20 cellular contexts compared by ENCODE assay signal in the genomic region with DNA sequence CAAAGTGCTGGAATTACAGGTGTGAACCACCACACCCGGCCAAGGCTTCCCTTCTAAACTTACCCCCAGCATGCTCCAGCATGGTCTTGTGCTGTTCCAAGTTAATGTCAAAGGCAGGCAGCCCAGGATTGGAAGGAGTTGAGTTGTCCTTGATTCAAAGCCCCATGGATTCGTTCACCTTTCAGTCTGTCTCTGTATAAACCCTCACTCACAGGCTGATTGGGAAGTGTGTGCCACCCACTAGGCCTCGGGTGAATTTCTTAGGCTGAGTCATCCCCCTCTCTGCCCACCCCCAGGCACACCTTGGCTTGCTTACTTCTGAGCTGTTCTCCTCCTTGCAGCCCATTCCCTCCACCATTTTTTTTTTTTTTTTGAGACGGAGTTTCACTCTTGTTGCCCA. TPM values are rescaled to one million over a fixed set of nuclear protein-coding genes. Genes with fewer than 3 reads are reported as not detected.
DNase-seq lines count a peak whose midpoint lies in the region; FAIRE-seq and TF ChIP-seq lines count a peak whose summit lies in the region.
"Had no signal": no experiment of that assay in that cellular context is flagged by ENCODE, and none has a peak within 500 bp of the region (broad histone marks: within the 10 kb centered on the region; RNA-seq: fewer than 3 reads in every experiment).

No MANE protein-coding gene starts in this region.

- in situ Hi-C loops in transverse colon (cut with MboI; ENCODE audit: low pct_ligation_motif_present in 1 of 4, low pct_unique_long_range_greater_than_20kb in 1 of 4, low sequenced_read_pairs in 3 of 4), result loop anchor here in 3 of 4 donors (10.0 kb wide), 1 partner anchor 223 kb away; no protein-coding TSS in a partner anchor

- no peak for TF ChIP-seq EP300 in transverse colon (IDR thresholded peaks at IDR 0.05; ENCODE audit: low read depth)

- no peak for TF ChIP-seq POLR2A in transverse colon (IDR thresholded peaks at IDR 0.05)

- no peak overlapping the region for H3K27ac ChIP-seq in transverse colon
- H3K27ac ChIP-seq: ascending aorta, gastrocnemius medialis, prostate gland had no signal

- peak; percentile 47 for DNase-seq in activated naive CD4-positive, alpha-beta T cell treated with anti-CD3 and anti-CD28 coated beads, Interleukin-2, amount 50 U/mL, for 16 hours
- DNase-seq in activated naive CD4-positive, alpha-beta T cell (lab: John Stamatoyannopoulos, UW), result no peak
- DNase-seq in HT1080 (ENCODE audit: low read depth) (peak; percentile 64), bronchial epithelial cell (ENCODE audit: low read depth) (peak; percentile 90), transverse colon (no peak), NCI-H187 treated with DMSO at 0.1 percent for 48 hours (lab: John Stamatoyannopoulos, UW) (no peak), AG20443 (ENCODE audit: low spot score) (no peak)
- DNase-seq in stimulated activated CD4-positive, alpha-beta T cell treated with anti-CD3 and anti-CD28 coated beads, Interleukin-4, amount 100 ng/mL, for 1 hour, result peak; percentile 29
- DNase-seq: activated CD4-positive, alpha-beta T cell treated with anti-CD3 and anti-CD28 coated beads, Interleukin-2, amount 10 ng/mL, durations not matched to agents 7 days and 5 days; EL; gastrocnemius medialis; naive thymus-derived CD8-positive, alpha-beta T cell; NCI-H1436 treated with DMSO at 0.1 percent for 48 hours; NCI-H446 treated with DMSO at 0.1 percent for 48 hours; Right ventricle myocardium superior; T-helper 1 cell had no signal

- no peaks in the 10 kb centered on the region for H3K9me3 ChIP-seq in transverse colon
- H3K9me3 ChIP-seq: ascending aorta, gastrocnemius medialis, prostate gland had no signal

- WGBS in transverse colon (ENCODE audit: low coverage in 1 of 2), 2 donors, result 85% methylated on average over 4 of the region's 4 CpGs; no CpG with 5 or more reads in 1 of the 2 donors

- intact Hi-C loops in transverse colon (cut with DNase I; ENCODE audit: low total_unique reads), result no loop called here

- H3K36me3 ChIP-seq in bronchial epithelial cell (ENCODE audit: control insufficient read depth, insufficient read depth, low read length) (no peaks in the 10 kb centered on the region), transverse colon (no peaks in the 10 kb centered on the region)
- H3K36me3 ChIP-seq: ascending aorta, gastrocnemius medialis, prostate gland had no signal

- no peak for FAIRE-seq in bronchial epithelial cell (lab: Jason Lieb, UNC)
- FAIRE-seq: colon, endothelial cell of umbilical vein had no signal

- TF ChIP-seq CTCF in bronchial epithelial cell (IDR thresholded peaks at IDR 0.05; ENCODE audit: insufficient read depth, low read length, severe bottlenecking) (no peak), transverse colon (IDR thresholded peaks at IDR 0.05) (no peak)

- H3K27me3 ChIP-seq in bronchial epithelial cell (ENCODE audit: control insufficient read depth, insufficient read depth, low read length), result no peaks in the 10 kb centered on the region
- H3K27me3 ChIP-seq in transverse colon, result no peaks in the 10 kb centered on the region
- H3K27me3 ChIP-seq: ascending aorta, gastrocnemius medialis had no signal

- peaks cover 0 to 6% (median 0%) of the 10 kb centered on the region in 4 donors for H3K4me1 ChIP-seq in transverse colon
- H3K4me1 ChIP-seq: ascending aorta, gastrocnemius medialis, prostate gland had no signal

- H3K4me3 ChIP-seq in bronchial epithelial cell (ENCODE audit: low read depth, low read length) (no peak overlapping the region), transverse colon (no peak overlapping the region)
- H3K4me3 ChIP-seq: ascending aorta, gastrocnemius medialis, prostate gland had no signal

RNA-seq across cellular contexts. Expression of a gene that starts 13.3 kb away (rescaled TPM):
- total RNA-seq in HT1080 (2014; rRNA removed; shearing (Covaris generic)), result 269 and 341 TPM in 2 replicates
- polyA plus RNA-seq in HT1080 (2015; cell fraction: cytosol; rRNA removed), result 304 and 316 TPM in 2 replicates
- polyA plus RNA-seq in HT1080 (2015; cell fraction: nucleus; rRNA removed), result 222 and 241 TPM in 2 replicates
- 107 and 110 TPM in 2 replicates for total RNA-seq in bronchial epithelial cell
- total RNA-seq in transverse colon, result 100 to 1,000 TPM in 2 of 4 donors, 10 to 100 TPM in 2; 24.7 to 141 (median 78.9) TPM

RNA-seq across cellular contexts. Expression of a gene that starts 15.5 kb away (rescaled TPM):
- 11.4 TPM in 2 replicates for total RNA-seq in HT1080 (2014; rRNA removed; shearing (Covaris generic))
- 10.7 and 11.9 TPM in 2 replicates for polyA plus RNA-seq in HT1080 (2015; cell fraction: cytosol; rRNA removed)
- polyA plus RNA-seq in HT1080 (2015; cell fraction: nucleus; rRNA removed), result 8.1 and 8.2 TPM in 2 replicates
- total RNA-seq in bronchial epithelial cell (1.5 and 2.4 TPM in 2 replicates), transverse colon (100 to 1,000 TPM in 1 of 4 donors, 10 to 100 TPM in 1, 1 to 10 TPM in 2; 6.0 to 111 (median 9.5) TPM)

RNA-seq across cellular contexts. Expression of a gene that starts 26.4 kb away (rescaled TPM):
- 30.4 and 36.7 TPM in 2 replicates for total RNA-seq in HT1080 (2014; rRNA removed; shearing (Covaris generic))
- 25.7 and 29.7 TPM in 2 replicates for polyA plus RNA-seq in HT1080 (2015; cell fraction: cytosol; rRNA removed)
- polyA plus RNA-seq in HT1080 (2015; cell fraction: nucleus; rRNA removed), result 31.1 and 39.1 TPM in 2 replicates
- total RNA-seq in bronchial epithelial cell (19.5 and 21.6 TPM in 2 replicates), transverse colon (10 to 100 TPM; 15.0 to 61.3 (median 27.7) TPM)

Comparison
In these comparisons a context has a peak if more than half of its experiments do, and no peak if none do; other contexts are left out.
1. DNase-seq: peak in activated naive CD4-positive, alpha-beta T cell treated with anti-CD3 and anti-CD28 coated beads, Interleukin-2, amount 50 U/mL, for 16 hours (single experiment), HT1080 (single experiment), bronchial epithelial cell (single experiment) and stimulated activated CD4-positive, alpha-beta T cell treated with anti-CD3 and anti-CD28 coated beads, Interleukin-4, amount 100 ng/mL, for 1 hour (single experiment); none in activated naive CD4-positive, alpha-beta T cell (0 of 4), transverse colon (single experiment), NCI-H187 treated with DMSO at 0.1 percent for 48 hours (single experiment) and AG20443 (single experiment).